Comparison of ENCODE assay signal across 8 cellular contexts in the genomic region with DNA sequence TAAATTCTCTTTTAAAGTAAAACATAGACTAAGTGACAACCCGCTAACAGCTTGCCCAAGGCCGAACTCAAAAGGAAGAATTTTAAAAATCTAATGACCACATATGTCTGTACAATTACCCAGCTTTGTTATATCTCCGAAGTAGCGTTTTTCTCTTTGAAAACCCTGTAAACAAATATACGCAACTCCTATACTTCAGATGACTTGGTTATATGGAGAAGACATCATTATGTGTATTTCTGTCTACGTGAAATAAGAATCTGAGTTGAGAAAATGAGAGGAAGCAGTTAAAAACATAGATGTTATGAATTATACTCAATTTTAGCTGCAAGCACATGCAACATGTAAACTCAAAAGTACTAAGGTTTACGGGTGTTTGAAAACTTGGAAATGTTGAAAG. TPM values are rescaled to one million over a fixed set of nuclear protein-coding genes. Genes with fewer than 3 reads are reported as not detected.
A peak's percentile ranks its signal among the peaks of the same experiment; 100 is the strongest.
DNase-seq lines count a peak whose midpoint lies in the region; ATAC-seq and TF ChIP-seq lines count a peak whose summit lies in the region.

No MANE protein-coding gene starts in this region.

- intact Hi-C loops in MCF 10A (cut with micrococcal nuclease) = loop anchor here (5.0 kb wide), 1 partner anchor 146 kb away; no protein-coding TSS in a partner anchor
- intact Hi-C loops in left lung (cut with DNase I) = no loop called here

- TF ChIP-seq CTCF in MCF 10A (IDR thresholded peaks at IDR 0.05; ENCODE audit: unreplicated experiment) = no peak
- no peak for TF ChIP-seq CTCF in left lung (IDR thresholded peaks at IDR 0.05)
- TF ChIP-seq CTCF in suprapubic skin (IDR thresholded peaks at IDR 0.05) = no peak

- no peaks in the 10 kb centered on the region for H3K27me3 Mint-ChIP-seq in MCF 10A (ENCODE audit: insufficient read depth, unreplicated experiment)

- H3K4me3 Mint-ChIP-seq in MCF 10A (ENCODE audit: unreplicated experiment) = peak overlapping the region; percentile 89

- H3K4me3 ChIP-seq in left lung = peak overlapping the region; percentile 46 to 58
- H3K4me3 ChIP-seq in suprapubic skin = peak overlapping the region; percentile 72

- CTCF ChIA-PET in MCF 10A (lab: Yijun Ruan, JAX) = interaction anchor here (0.6 to 1.7 kb wide), 8 partner anchors 42 to 1166 kb away, joined by 3 to 8 read pairs (median 3); no protein-coding TSS in a partner anchor

- H3K9me3 Mint-ChIP-seq in MCF 10A (ENCODE audit: unreplicated experiment) = no peaks in the 10 kb centered on the region

- no peak for ATAC-seq in left lung
- ATAC-seq in GM21367 (IDR thresholded peaks at IDR 0.05; ENCODE audit: unreplicated experiment) = no peak
- ATAC-seq in GM18502 (IDR thresholded peaks at IDR 0.05; ENCODE audit: poor library complexity, unreplicated experiment) = no peak

- H3K36me3 ChIP-seq in left lung = no peaks in the 10 kb centered on the region
- H3K36me3 ChIP-seq in suprapubic skin = no peaks in the 10 kb centered on the region

- POLR2A ChIA-PET in MCF 10A (lab: Yijun Ruan, JAX) = interaction anchor here (0.6 to 5.5 kb wide), 14 partner anchors 8 to 992 kb away, joined by 3 to 65 read pairs (median 4); no protein-coding TSS in a partner anchor

- WGBS in suprapubic skin = 15% methylated on average over 7 of the region's 7 CpGs

- H3K4me1 Mint-ChIP-seq in MCF 10A (ENCODE audit: insufficient read depth, unreplicated experiment) = peaks cover 33% of the 10 kb centered on the region

- H3K4me1 ChIP-seq in left lung = peaks cover 0 to 27% of the 10 kb centered on the region in 2 donors
- H3K4me1 ChIP-seq in suprapubic skin = peaks cover 36% of the 10 kb centered on the region

- BruUV-seq in MCF 10A (replicated peaks; lab: Mats Ljungman, UMichigan) = no TSS peak

- no peak for TF ChIP-seq POLR2A in suprapubic skin (IDR thresholded peaks at IDR 0.05)

- H3K27ac ChIP-seq in left lung (peak overlapping the region; percentile 72 to 93), suprapubic skin (peak overlapping the region; percentile 75)

- H3K36me3 Mint-ChIP-seq in MCF 10A (ENCODE audit: insufficient read depth, unreplicated experiment) = no peaks in the 10 kb centered on the region

- H3K27me3 ChIP-seq in left lung (peaks cover 0 to 26% of the 10 kb centered on the region in 2 donors), suprapubic skin (no peaks in the 10 kb centered on the region)

- no peaks in the 10 kb centered on the region for H3K9me3 ChIP-seq in left lung
- H3K9me3 ChIP-seq in suprapubic skin = no peaks in the 10 kb centered on the region

- peak in 2 of 3 experiments; percentile 50 to 58 for DNase-seq in NCI-H1417 (lab: John Stamatoyannopoulos, UW)
- no peak for DNase-seq in NCI-H1417 treated with DMSO at 0.1 percent for 48 hours (lab: John Stamatoyannopoulos, UW)
- DNase-seq in MCF 10A (ENCODE audit: unreplicated experiment) = peak; percentile 51
- no peak for DNase-seq in left lung
- DNase-seq in suprapubic skin (ENCODE audit: low spot score in 2 of 2) = no peak
- DNase-seq in NK-92 treated with Interleukin-12 subunit alpha and Interleukin-12 subunit beta, amount 100 ng/mL, for 24 hours (lab: John Stamatoyannopoulos, UW) = no peak

- no peak for TF ChIP-seq EP300 in suprapubic skin (IDR thresholded peaks at IDR 0.05)

- peak overlapping the region; percentile 99 for H3K27ac Mint-ChIP-seq in MCF 10A (ENCODE audit: low read depth, unreplicated experiment)

RNA-seq across cellular contexts. Expression of a gene that starts 2.0 kb away (rescaled TPM):
- 2.3 and 5.8 TPM in 2 replicates for total RNA-seq in MCF 10A (2022)
- 10 to 100 TPM; 44.5 to 50.6 TPM for total RNA-seq in left lung
- 10 to 100 TPM; 14.4 to 34.6 (median 22.0) TPM for total RNA-seq in suprapubic skin

Comparison
In these comparisons a context has a peak if more than half of its experiments do, and no peak if none do; other contexts are left out.
1. DNase-seq: peak in NCI-H1417 (2 of 3) and MCF 10A (single experiment); none in NCI-H1417 treated with DMSO at 0.1 percent for 48 hours (single experiment), left lung (0 of 2), suprapubic skin (0 of 2) and NK-92 treated with Interleukin-12 subunit alpha and Interleukin-12 subunit beta, amount 100 ng/mL, for 24 hours (single experiment).